8 cellular contexts compared by ENCODE assay signal in the genomic region with DNA sequence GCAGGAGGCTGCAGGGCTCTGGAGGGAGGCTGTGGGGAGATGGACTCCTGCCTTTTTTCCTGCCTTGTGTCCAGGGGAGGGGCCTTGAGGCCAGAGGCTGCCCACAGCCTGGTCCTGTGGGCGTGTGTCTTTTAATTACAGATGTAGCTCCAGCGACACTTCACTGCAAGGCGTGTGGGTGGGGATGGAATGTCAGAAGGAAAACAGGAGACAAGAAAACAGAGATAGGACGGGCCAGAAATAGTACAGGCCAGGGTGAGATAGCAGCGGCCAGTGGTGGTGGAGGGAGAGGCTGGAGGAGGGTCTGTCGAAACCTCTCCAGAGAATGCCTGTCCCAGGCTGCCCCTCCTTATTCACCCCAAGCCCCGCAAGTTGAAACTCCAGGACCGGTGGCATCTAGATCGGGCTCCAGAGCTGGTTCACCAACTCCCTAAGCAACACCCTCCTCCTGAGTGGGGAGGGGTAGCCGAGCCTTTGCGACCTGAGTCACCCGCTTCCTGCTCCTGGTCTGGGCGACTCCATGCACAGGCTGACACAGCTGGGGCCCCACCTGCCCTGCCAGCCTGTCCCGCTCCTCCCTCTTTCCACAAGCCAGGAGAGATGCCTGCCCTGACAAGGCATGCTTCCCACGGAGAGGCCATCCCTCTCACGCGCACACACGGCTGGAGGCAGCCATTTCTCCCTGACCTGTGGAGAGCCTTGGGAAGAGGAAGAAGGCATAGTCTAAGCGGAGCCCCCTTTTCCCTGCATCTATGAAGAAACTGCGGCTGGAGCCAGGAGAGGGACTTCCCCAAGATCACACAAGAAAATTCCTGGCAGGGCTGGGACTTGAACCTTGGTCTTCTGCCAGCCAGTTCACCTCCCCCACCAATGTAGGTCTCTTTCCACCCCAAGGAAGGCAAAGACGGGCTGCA. TPM values are rescaled to one million over a fixed set of nuclear protein-coding genes. Genes with fewer than 3 reads are reported as not detected.
DNase-seq lines count a peak whose midpoint lies in the region; ATAC-seq and TF ChIP-seq lines count a peak whose summit lies in the region.

No MANE protein-coding gene starts in this region.

- H3K27ac Mint-ChIP-seq in T-helper 2 cell treated with Interferon-gamma antibody and Interleukin-4, amounts not matched to agents 5 μg/mL and 100 μg/mL, for 36 hours: no peak overlapping the region

- H3K27me3 ChIP-seq in ACC112 (ENCODE audit: insufficient read depth, low read length): no peaks in the 10 kb centered on the region

- H3K27ac ChIP-seq in ACC112 (ENCODE audit: low read depth, low read length) (peak overlapping the region; percentile 42; the same call in 1 of the 2 replicates), coronary artery (peak overlapping the region; percentile 59 to 73), mesodermal cell (ENCODE audit: low read depth, low read length, severe bottlenecking) (peak overlapping the region; percentile 98)

- no peak for TF ChIP-seq CTCF in coronary artery (IDR thresholded peaks at IDR 0.05)

- ATAC-seq in GM18867 (IDR thresholded peaks at IDR 0.05; ENCODE audit: unreplicated experiment): no peak
- ATAC-seq in GM19397 (IDR thresholded peaks at IDR 0.05; ENCODE audit: unreplicated experiment): no peak
- no peak for ATAC-seq in GM18873 (IDR thresholded peaks at IDR 0.05; ENCODE audit: low FRiP score, unreplicated experiment)

- H3K79me2 ChIP-seq in ACC112 (ENCODE audit: control insufficient read depth, insufficient read depth, low read length, unreplicated experiment): no peaks in the 10 kb centered on the region

- 9 to 10% methylated on average over 10 to 12 of the region's 21 CpGs for WGBS in mesodermal cell (ENCODE audit: insufficient coverage in 2 of 2), 2 experiments

- peak; percentile 25 for DNase-seq in LHCN-M2 (ENCODE audit: low read depth)
- DNase-seq in coronary artery (ENCODE audit: low spot score): peak; percentile 79
- DNase-seq in T-helper 2 cell treated with Interferon-gamma antibody and Interleukin-4, amounts not matched to agents 5 μg/mL and 100 μg/mL, for 36 hours (ENCODE audit: low spot score): no peak

- H3K4me3 ChIP-seq in ACC112 (ENCODE audit: low read depth, low read length): peak overlapping the region; percentile 43; the same call in 1 of the 2 replicates
- H3K4me3 ChIP-seq in coronary artery: peak overlapping the region; percentile 39
- peak overlapping the region; percentile 21 for H3K4me3 ChIP-seq in mesodermal cell (ENCODE audit: extremely low read depth, insufficient read depth, low read length, poor library complexity, severe bottlenecking)

- no peaks in the 10 kb centered on the region for H3K9me3 ChIP-seq in mesodermal cell (ENCODE audit: control insufficient read depth, low read length)

- no peak overlapping the region for H3K4me3 Mint-ChIP-seq in T-helper 2 cell treated with Interferon-gamma antibody and Interleukin-4, amounts not matched to agents 5 μg/mL and 100 μg/mL, for 36 hours

- no peaks in the 10 kb centered on the region for H3K36me3 Mint-ChIP-seq in T-helper 2 cell treated with Interferon-gamma antibody and Interleukin-4, amounts not matched to agents 5 μg/mL and 100 μg/mL, for 36 hours (ENCODE audit: low read depth)

- peak overlapping the region; percentile 95 for H2AFZ ChIP-seq in ACC112 (ENCODE audit: low read length, unreplicated experiment)

- no peaks in the 10 kb centered on the region for H3K9me3 Mint-ChIP-seq in T-helper 2 cell treated with Interferon-gamma antibody and Interleukin-4, amounts not matched to agents 5 μg/mL and 100 μg/mL, for 36 hours

- H3K27me3 Mint-ChIP-seq in T-helper 2 cell treated with Interferon-gamma antibody and Interleukin-4, amounts not matched to agents 5 μg/mL and 100 μg/mL, for 36 hours (ENCODE audit: low read depth): peaks cover 5% of the 10 kb centered on the region

- H3K36me3 ChIP-seq in ACC112 (ENCODE audit: insufficient read depth, low read length) (no peaks in the 10 kb centered on the region), mesodermal cell (ENCODE audit: control insufficient read depth, insufficient read depth, low read length) (no peaks in the 10 kb centered on the region)

- H3K4me1 Mint-ChIP-seq in T-helper 2 cell treated with Interferon-gamma antibody and Interleukin-4, amounts not matched to agents 5 μg/mL and 100 μg/mL, for 36 hours (ENCODE audit: low read depth): peaks cover 5% of the 10 kb centered on the region

- H3K4me1 ChIP-seq in ACC112 (ENCODE audit: control insufficient read depth, insufficient read depth, low read length, unreplicated experiment): peaks cover 16% of the 10 kb centered on the region
- H3K4me1 ChIP-seq in mesodermal cell (ENCODE audit: control insufficient read depth, insufficient read depth, low read length, poor library complexity, severe bottlenecking): peaks cover 29% of the 10 kb centered on the region

RNA-seq across cellular contexts. Expression of a gene that starts 6.6 kb away (rescaled TPM):
- not detected in 2 replicates for total RNA-seq in LHCN-M2 (2014; rRNA removed)
- 0.17 TPM for polyA plus RNA-seq in LHCN-M2 (2012)
- polyA plus RNA-seq in mesodermal cell (2013, experiment 1 of 2): 133 TPM
- 116 TPM for polyA plus RNA-seq in mesodermal cell (2013, experiment 2 of 2)

RNA-seq across cellular contexts. Expression of a gene that starts 18.7 kb away (rescaled TPM):
- 46.0 and 49.1 TPM in 2 replicates for total RNA-seq in LHCN-M2 (2014; rRNA removed)
- 26.8 TPM for polyA plus RNA-seq in LHCN-M2 (2012)
- polyA plus RNA-seq in mesodermal cell (2013, experiment 1 of 2): 51.8 TPM
- polyA plus RNA-seq in mesodermal cell (2013, experiment 2 of 2): 41.0 TPM

RNA-seq across cellular contexts. Expression of a gene that starts 19.7 kb away (rescaled TPM):
- 271 and 283 TPM in 2 replicates for total RNA-seq in LHCN-M2 (2014; rRNA removed)
- 153 TPM for polyA plus RNA-seq in LHCN-M2 (2012)
- polyA plus RNA-seq in mesodermal cell (2013, experiment 1 of 2): 380 TPM
- 318 TPM for polyA plus RNA-seq in mesodermal cell (2013, experiment 2 of 2)

RNA-seq across cellular contexts. Expression of a gene that starts 42.9 kb away (rescaled TPM):
- total RNA-seq in LHCN-M2 (2014; rRNA removed): 74.1 and 101 TPM in 2 replicates
- 91.0 TPM for polyA plus RNA-seq in LHCN-M2 (2012)
- 72.1 TPM for polyA plus RNA-seq in mesodermal cell (2013, experiment 1 of 2)
- 61.6 TPM for polyA plus RNA-seq in mesodermal cell (2013, experiment 2 of 2)

RNA-seq across cellular contexts. Expression of a gene that starts 44.5 kb away (rescaled TPM):
- not detected in 2 replicates for total RNA-seq in LHCN-M2 (2014; rRNA removed)
- 0.12 TPM for polyA plus RNA-seq in LHCN-M2 (2012)
- 0.41 TPM for polyA plus RNA-seq in mesodermal cell (2013, experiment 1 of 2)
- not detected for polyA plus RNA-seq in mesodermal cell (2013, experiment 2 of 2)

Comparison
In these comparisons a context has a peak if more than half of its experiments do, and no peak if none do; other contexts are left out.
1. H3K27ac ChIP-seq: peak in every context shown above with its lines; median percentile 98 in mesodermal cell; 66 in coronary artery; 42 in ACC112.